26 cellular contexts compared by ENCODE assay signal in the genomic region with DNA sequence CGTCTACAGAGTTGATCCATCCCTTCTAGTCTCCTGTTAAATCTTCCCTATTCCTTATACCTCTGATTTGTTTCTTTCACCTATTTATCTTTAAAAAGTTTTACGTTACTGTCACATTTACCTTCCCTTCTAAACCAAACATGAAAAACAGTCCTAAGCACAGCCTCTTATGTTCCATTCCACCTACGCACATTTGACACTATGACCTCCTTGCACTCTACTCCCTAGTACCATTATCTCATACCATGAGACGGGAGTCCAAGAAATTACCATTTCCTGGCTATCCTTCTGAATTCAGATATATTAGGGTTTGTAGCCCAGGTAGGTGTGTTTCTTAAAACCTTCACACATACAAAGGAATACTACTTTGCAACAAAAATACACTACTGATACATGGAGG.
"Had no signal": no experiment of that assay in that cellular context is flagged by ENCODE, and none has a peak within 500 bp of the region (broad histone marks: within the 10 kb centered on the region; RNA-seq: fewer than 3 reads in every experiment).

No MANE protein-coding gene starts in this region.

- H3K36me3 ChIP-seq: neural progenitor cell, pancreas, prostate gland, right lobe of liver, sigmoid colon, suprapubic skin, tibial artery, upper lobe of left lung, vagina had no signal

- H2AFZ ChIP-seq: neural progenitor cell had no signal

- H3K9me3 Mint-ChIP-seq: natural killer cell; stimulated activated memory B cell treated with anti-CD40 and anti-IgM and Interleukin-4, amounts not matched to agents 10 μg/mL and 1 μg/mL and 100 μg/mL, for 72 hours; stimulated activated naive CD8-positive, alpha-beta T cell treated with anti-CD3 and anti-CD28 coated beads, Interleukin-15, amount 100 ng/mL, for 72 hours had no signal

- ATAC-seq: naive thymus-derived CD4-positive, alpha-beta T cell; natural killer cell; pancreas; right cardiac atrium; right lobe of liver; stimulated activated memory B cell treated with anti-CD40 and anti-IgM and Interleukin-4, amounts not matched to agents 10 μg/mL and 1 μg/mL and 100 μg/mL, for 72 hours; stimulated activated naive CD8-positive, alpha-beta T cell treated with anti-CD3 and anti-CD28 coated beads, Interleukin-15, amount 100 ng/mL, for 72 hours had no signal

- H3K4me2 ChIP-seq: neural progenitor cell had no signal

- H3K27ac Mint-ChIP-seq: naive thymus-derived CD4-positive, alpha-beta T cell; natural killer cell; nephron; neural progenitor cell; stimulated activated memory B cell treated with anti-CD40 and anti-IgM and Interleukin-4, amounts not matched to agents 10 μg/mL and 1 μg/mL and 100 μg/mL, for 72 hours; stimulated activated naive CD8-positive, alpha-beta T cell treated with anti-CD3 and anti-CD28 coated beads, Interleukin-15, amount 100 ng/mL, for 72 hours had no signal

- H3K27me3 Mint-ChIP-seq: naive thymus-derived CD4-positive, alpha-beta T cell; stimulated activated memory B cell treated with anti-CD40 and anti-IgM and Interleukin-4, amounts not matched to agents 10 μg/mL and 1 μg/mL and 100 μg/mL, for 72 hours; stimulated activated naive CD8-positive, alpha-beta T cell treated with anti-CD3 and anti-CD28 coated beads, Interleukin-15, amount 100 ng/mL, for 72 hours had no signal

- H3K36me3 Mint-ChIP-seq: natural killer cell had no signal

- H3K4me3 Mint-ChIP-seq: naive thymus-derived CD4-positive, alpha-beta T cell; natural killer cell; nephron; neural progenitor cell; stimulated activated memory B cell treated with anti-CD40 and anti-IgM and Interleukin-4, amounts not matched to agents 10 μg/mL and 1 μg/mL and 100 μg/mL, for 72 hours; stimulated activated naive CD8-positive, alpha-beta T cell treated with anti-CD3 and anti-CD28 coated beads, Interleukin-15, amount 100 ng/mL, for 72 hours had no signal

- H3K4me1 ChIP-seq: neural progenitor cell had no signal

- H3K9ac ChIP-seq: neural progenitor cell had no signal

- DNase-seq: naive thymus-derived CD4-positive, alpha-beta T cell; natural killer cell; nucleus accumbens; pancreas; right cardiac atrium; right lobe of liver; sigmoid colon; small intestine; stimulated activated CD4-positive, alpha-beta T cell treated with anti-CD3 and anti-CD28 coated beads, Interleukin-15, amount 100 ng/mL, for 24 hours; stimulated activated CD4-positive, alpha-beta T cell treated with anti-CD3 and anti-CD28 coated beads, Interleukin-2, amount 100 ng/mL, for 24 hours; stimulated activated CD4-positive, alpha-beta T cell treated with anti-CD3 and anti-CD28 coated beads, Interleukin-2, amount 100 ng/mL, for 48 hours; stimulated activated CD4-positive, alpha-beta T cell treated with anti-CD3 and anti-CD28 coated beads, Interleukin-4, amount 100 ng/mL, for 24 hours; stimulated activated naive CD4-positive, alpha-beta T cell treated with Interleukin-2 at 50 U/mL for 16 hours; stimulated activated naive CD8-positive, alpha-beta T cell treated with anti-CD3 and anti-CD28 coated beads, Interleukin-15, amount 100 ng/mL, for 72 hours; substantia nigra; testis; tibial artery; trophoblast cell; upper lobe of left lung had no signal

- H3K27me3 ChIP-seq: neural progenitor cell, pancreas, right lobe of liver, sigmoid colon, suprapubic skin, testis, tibial artery, upper lobe of left lung, vagina had no signal

- H3K9me3 ChIP-seq: pancreas, prostate gland, right lobe of liver, sigmoid colon, suprapubic skin, testis, tibial artery, upper lobe of left lung, vagina had no signal

- H3K4me1 Mint-ChIP-seq: neural progenitor cell; stimulated activated naive CD8-positive, alpha-beta T cell treated with anti-CD3 and anti-CD28 coated beads, Interleukin-15, amount 100 ng/mL, for 72 hours had no signal

- FAIRE-seq: pancreas, small intestine, urothelium cell line had no signal

- H3K4me3 ChIP-seq: neural progenitor cell, pancreas, prostate gland, right lobe of liver, sigmoid colon, suprapubic skin, testis, tibial artery, upper lobe of left lung, vagina had no signal

- H3K27ac ChIP-seq: neural progenitor cell, pancreas, prostate gland, right lobe of liver, sigmoid colon, suprapubic skin, tibial artery, upper lobe of left lung, vagina had no signal
